In the genomic region with DNA sequence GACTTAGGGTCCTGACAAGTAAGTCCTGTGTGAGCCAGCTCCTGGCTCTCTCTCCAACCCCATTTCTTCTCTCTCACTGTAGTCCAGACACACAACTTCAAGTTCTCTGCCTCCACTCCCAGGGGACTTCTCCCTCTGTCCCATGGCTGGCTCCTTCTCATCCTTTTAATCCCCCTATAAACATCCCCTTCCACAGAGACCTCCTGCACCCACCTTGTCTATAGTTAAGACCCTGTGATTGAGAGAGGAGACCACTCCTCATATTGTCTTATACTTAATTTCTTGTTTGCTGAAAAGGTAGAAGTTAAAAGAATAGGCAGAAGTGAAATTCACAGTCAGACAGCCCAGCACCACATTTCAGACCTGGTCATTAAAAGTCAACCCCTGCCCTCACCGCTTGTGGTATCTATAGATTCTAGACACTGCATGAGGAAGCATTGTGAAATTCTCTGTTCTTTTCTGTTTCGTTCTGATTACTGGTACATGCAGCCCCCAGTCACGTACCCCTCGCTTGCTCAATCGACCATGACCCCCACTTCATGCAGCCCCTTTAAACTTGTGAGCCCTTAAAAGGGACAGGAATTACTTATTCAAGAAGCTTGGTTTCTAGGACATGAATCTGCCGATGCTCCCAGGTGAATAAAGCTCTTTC, we compare ENCODE assay signal across 27 cellular contexts.
DNase-seq lines count a peak whose midpoint lies in the region; ATAC-seq and TF ChIP-seq lines count a peak whose summit lies in the region.
"Had no signal": no experiment of that assay in that cellular context is flagged by ENCODE, and none has a peak within 500 bp of the region (broad histone marks: within the 10 kb centered on the region; RNA-seq: fewer than 3 reads in every experiment).

No MANE protein-coding gene starts in this region.

- H3K4me1 ChIP-seq in BLaER1 (peaks cover 16% of the 10 kb centered on the region), OCI-LY3 (ENCODE audit: low read length) (peaks cover 26% of the 10 kb centered on the region)
- H3K4me1 ChIP-seq: right atrium auricular region, SJSA1 had no signal

- H3K4me1 Mint-ChIP-seq in naive thymus-derived CD8-positive, alpha-beta T cell = no peaks in the 10 kb centered on the region
- H3K4me1 Mint-ChIP-seq: activated CD4-positive, alpha-beta T cell treated with anti-CD3 and anti-CD28 coated beads, Interleukin-2, amount 10 ng/mL, durations not matched to agents 7 days and 5 days; activated T-helper 17 cell treated with anti-CD3 and anti-CD28 coated beads, Interleukin-2, amount 50 U/mL, for 72 hours; central memory CD8-positive, alpha-beta T cell; naive B cell had no signal

- H3K27me3 Mint-ChIP-seq in naive thymus-derived CD8-positive, alpha-beta T cell = peaks cover 2 to 17% (median 10%) of the 10 kb centered on the region in 5 donors
- H3K27me3 Mint-ChIP-seq: activated CD4-positive, alpha-beta T cell treated with anti-CD3 and anti-CD28 coated beads, Interleukin-2, amount 10 ng/mL, durations not matched to agents 7 days and 5 days had no signal

- H3K36me3 ChIP-seq in BLaER1 = no peaks in the 10 kb centered on the region
- H3K36me3 ChIP-seq in OCI-LY3 (replicated peaks; ENCODE audit: low read depth, low read length) = peaks cover 3% of the 10 kb centered on the region
- H3K36me3 ChIP-seq: ascending aorta, heart right ventricle, right atrium auricular region, SJSA1 had no signal

- H3K9ac ChIP-seq in BLaER1 = no peak overlapping the region
- peak overlapping the region; percentile 4; the same call in 1 of the 2 replicates for H3K9ac ChIP-seq in OCI-LY3 (ENCODE audit: low read length)

- no peaks in the 10 kb centered on the region for H3K79me2 ChIP-seq in OCI-LY3 (ENCODE audit: low read length)

- H4K20me1 ChIP-seq in BLaER1 (no peaks in the 10 kb centered on the region), OCI-LY3 (ENCODE audit: insufficient read depth, low read length) (no peaks in the 10 kb centered on the region)

- ATAC-seq in GM19463 (IDR thresholded peaks at IDR 0.05; ENCODE audit: unreplicated experiment) (peak; percentile 65), HG03432 (IDR thresholded peaks at IDR 0.05; ENCODE audit: unreplicated experiment) (peak; percentile 68), HG03378 (IDR thresholded peaks at IDR 0.05; ENCODE audit: unreplicated experiment) (no peak)
- no peak for ATAC-seq in naive thymus-derived CD8-positive, alpha-beta T cell
- ATAC-seq: activated naive CD4-positive, alpha-beta T cell treated with anti-CD3 and anti-CD28 coated beads, Interleukin-2, amount 50 U/mL, for 72 hours; activated T-helper 17 cell treated with anti-CD3 and anti-CD28 coated beads, Interleukin-2, amount 50 U/mL, for 72 hours; heart right ventricle; left colon had no signal

- H3K36me3 Mint-ChIP-seq in naive thymus-derived CD8-positive, alpha-beta T cell = peaks cover 0 to 11% (median 4%) of the 10 kb centered on the region in 3 donors
- H3K36me3 Mint-ChIP-seq: type B pancreatic cell had no signal

- peak overlapping the region; percentile 43 for H3K4me2 ChIP-seq in BLaER1
- peak overlapping the region; percentile 72 for H3K4me2 ChIP-seq in OCI-LY3 (ENCODE audit: low read length)

- H3K27ac ChIP-seq in BLaER1 = no peak overlapping the region
- H3K27ac ChIP-seq in OCI-LY3 (ENCODE audit: low read length) = peak overlapping the region; percentile 65
- H3K27ac ChIP-seq: ascending aorta, C4-2B, heart right ventricle, right atrium auricular region, SJSA1 had no signal

- TF ChIP-seq CTCF in OCI-LY3 (IDR thresholded peaks at IDR 0.05; ENCODE audit: low read depth, low read length) = no peak

- no peak overlapping the region for H3K4me3 Mint-ChIP-seq in naive thymus-derived CD8-positive, alpha-beta T cell
- H3K4me3 Mint-ChIP-seq: activated CD4-positive, alpha-beta T cell treated with anti-CD3 and anti-CD28 coated beads, Interleukin-2, amount 10 ng/mL, durations not matched to agents 7 days and 5 days; activated T-helper 17 cell treated with anti-CD3 and anti-CD28 coated beads, Interleukin-2, amount 50 U/mL, for 72 hours; central memory CD8-positive, alpha-beta T cell; naive B cell; T-helper 1 cell treated with Interleukin-12 subunit alpha and Interleukin-12 subunit beta and Interleukin-4 antibody, amounts not matched to agents 30 μg/mL and 1 μg/mL, for 36 hours; type B pancreatic cell had no signal

- no peak for DNase-seq in ACHN
- no peak for DNase-seq in stimulated activated CD4-positive, alpha-beta T cell treated with anti-CD3 and anti-CD28 coated beads, Interleukin-1b, Interleukin-23, amount 100 ng/mL, for 48 hours
- DNase-seq in naive thymus-derived CD8-positive, alpha-beta T cell = no peak
- DNase-seq: activated CD4-positive, alpha-beta T cell treated with anti-CD3 and anti-CD28 coated beads, Interleukin-2, amount 10 ng/mL, durations not matched to agents 7 days and 5 days; GOT3; heart right ventricle; KG1; left colon; naive B cell; NCI-H1930; NCI-H226; NCI-H748 treated with DMSO at 0.1 percent for 48 hours; stimulated activated CD4-positive, alpha-beta T cell treated with anti-CD3 and anti-CD28 coated beads, Interleukin-4, amount 100 ng/mL, for 4 hours had no signal

- no peaks in the 10 kb centered on the region for H3K27me3 ChIP-seq in BLaER1
- H3K27me3 ChIP-seq in OCI-LY3 (ENCODE audit: low read depth, low read length) = peaks cover 9% of the 10 kb centered on the region
- H3K27me3 ChIP-seq: ascending aorta, right atrium auricular region, SJSA1 had no signal

- H3K9me3 ChIP-seq in BLaER1 = peaks cover 21% of the 10 kb centered on the region
- no peaks in the 10 kb centered on the region for H3K9me3 ChIP-seq in OCI-LY3 (ENCODE audit: insufficient read depth, low read length)
- H3K9me3 ChIP-seq: ascending aorta, heart right ventricle, right atrium auricular region, SJSA1 had no signal

- in situ Hi-C loops in ACHN (cut with HindIII; ENCODE audit: low pct_ligation_motif_present, low pct_unique_long_range_greater_than_20kb, low sequenced_read_pairs) = no loop called here

- H3K27ac Mint-ChIP-seq in naive thymus-derived CD8-positive, alpha-beta T cell = no peak overlapping the region
- H3K27ac Mint-ChIP-seq: activated CD4-positive, alpha-beta T cell treated with anti-CD3 and anti-CD28 coated beads, Interleukin-2, amount 10 ng/mL, durations not matched to agents 7 days and 5 days; activated T-helper 17 cell treated with anti-CD3 and anti-CD28 coated beads, Interleukin-2, amount 50 U/mL, for 72 hours; T-helper 1 cell treated with Interleukin-12 subunit alpha and Interleukin-12 subunit beta and Interleukin-4 antibody, amounts not matched to agents 30 μg/mL and 1 μg/mL, for 36 hours; type B pancreatic cell had no signal

- peaks cover 0 to 12% (median 5%) of the 10 kb centered on the region in 9 donors for H3K9me3 Mint-ChIP-seq in naive thymus-derived CD8-positive, alpha-beta T cell
- H3K9me3 Mint-ChIP-seq: activated CD4-positive, alpha-beta T cell treated with anti-CD3 and anti-CD28 coated beads, Interleukin-2, amount 10 ng/mL, durations not matched to agents 7 days and 5 days; central memory CD8-positive, alpha-beta T cell; T-helper 1 cell treated with Interleukin-12 subunit alpha and Interleukin-12 subunit beta and Interleukin-4 antibody, amounts not matched to agents 30 μg/mL and 1 μg/mL, for 36 hours; type B pancreatic cell had no signal

- H2AFZ ChIP-seq in OCI-LY3 (ENCODE audit: low read depth, low read length) = peak overlapping the region; percentile 33; the same call in 1 of the 2 replicates

- no peak overlapping the region for H3K4me3 ChIP-seq in BLaER1
- peak overlapping the region; percentile 29; the same call in 1 of the 2 replicates for H3K4me3 ChIP-seq in OCI-LY3 (ENCODE audit: low read length)
- H3K4me3 ChIP-seq: ascending aorta, heart right ventricle, right atrium auricular region, SJSA1 had no signal

- POLR2A ChIA-PET in naive thymus-derived CD8-positive, alpha-beta T cell (lab: Charles Lee) = no interaction called here

Comparison
In these comparisons a context has a peak if more than half of its experiments do, and no peak if none do; other contexts are left out.
1. ATAC-seq: peak in GM19463 (single experiment) and HG03432 (single experiment); none in HG03378 (single experiment) and naive thymus-derived CD8-positive, alpha-beta T cell (0 of 2).